Comparison of ENCODE assay signal across 13 cellular contexts in genomic region chr5:160071521-160072299, GRCh38. TPM values are rescaled to one million over a fixed set of nuclear protein-coding genes. Genes with fewer than 3 reads are reported as not detected.
A peak's percentile ranks its signal among the peaks of the same experiment; 100 is the strongest.
DNase-seq lines count a peak whose midpoint lies in the region; ATAC-seq and TF ChIP-seq lines count a peak whose summit lies in the region.
"Had no signal": no experiment of that assay in that cellular context is flagged by ENCODE, and none has a peak within 500 bp of the region (broad histone marks: within the 10 kb centered on the region; RNA-seq: fewer than 3 reads in every experiment).

No MANE protein-coding gene starts in this region.

- TF ChIP-seq CTCF in fibroblast of mammary gland (conservative IDR thresholded peaks at IDR 0.05; ENCODE audit: control insufficient read depth, insufficient read depth, low read depth, low read length) (no peak), colonic mucosa (IDR thresholded peaks at IDR 0.05) (no peak)

- H3K27me3 Mint-ChIP-seq in stimulated activated naive CD8-positive, alpha-beta T cell treated with anti-CD3 and anti-CD28 coated beads, Interleukin-15, amount 100 ng/mL, for 72 hours: no peaks in the 10 kb centered on the region
- H3K27me3 Mint-ChIP-seq: stimulated activated memory B cell treated with anti-CD40 and anti-IgM and Interleukin-4, amounts not matched to agents 10 μg/mL and 1 μg/mL and 100 μg/mL, for 72 hours had no signal

- H3K9me3 Mint-ChIP-seq in stimulated activated naive CD8-positive, alpha-beta T cell treated with anti-CD3 and anti-CD28 coated beads, Interleukin-15, amount 100 ng/mL, for 72 hours: no peaks in the 10 kb centered on the region
- H3K9me3 Mint-ChIP-seq: stimulated activated memory B cell treated with anti-CD40 and anti-IgM and Interleukin-4, amounts not matched to agents 10 μg/mL and 1 μg/mL and 100 μg/mL, for 72 hours had no signal

- peak; percentile 6 for DNase-seq in NCI-H2227 treated with DMSO at 0.1 percent for 48 hours (lab: John Stamatoyannopoulos, UW)
- peak; percentile 17 for DNase-seq in fibroblast of mammary gland (ENCODE audit: low read depth)
- DNase-seq in medulla oblongata (ENCODE audit: extremely low spot score): peak; percentile 31
- no peak for DNase-seq in GM19238 (ENCODE audit: insufficient read length, low spot score)
- DNase-seq in stimulated activated naive CD8-positive, alpha-beta T cell treated with anti-CD3 and anti-CD28 coated beads, Interleukin-15, amount 100 ng/mL, for 72 hours: no peak
- no peak for DNase-seq in stimulated activated CD8-positive, alpha-beta memory T cell treated with anti-CD3 and anti-CD28 coated beads, Interleukin-4, amount 100 ng/mL, for 48 hours
- no peak for DNase-seq in colonic mucosa
- DNase-seq: activated CD4-positive, CD25-positive, alpha-beta regulatory T cell treated with anti-CD3 and anti-CD28 coated beads, Interleukin-2, amount 50 U/mL, for 72 hours; AML-193; NCI-H446 treated with DMSO at 0.1 percent for 48 hours had no signal

- intact Hi-C loops in colonic mucosa (cut with DNase I): no loop called here

- H3K4me1 Mint-ChIP-seq in stimulated activated naive CD8-positive, alpha-beta T cell treated with anti-CD3 and anti-CD28 coated beads, Interleukin-15, amount 100 ng/mL, for 72 hours: no peaks in the 10 kb centered on the region
- H3K4me1 Mint-ChIP-seq: stimulated activated memory B cell treated with anti-CD40 and anti-IgM and Interleukin-4, amounts not matched to agents 10 μg/mL and 1 μg/mL and 100 μg/mL, for 72 hours had no signal

- no peak for ATAC-seq in stimulated activated naive CD8-positive, alpha-beta T cell treated with anti-CD3 and anti-CD28 coated beads, Interleukin-15, amount 100 ng/mL, for 72 hours
- ATAC-seq: body of pancreas; stimulated activated memory B cell treated with anti-CD40 and anti-IgM and Interleukin-4, amounts not matched to agents 10 μg/mL and 1 μg/mL and 100 μg/mL, for 72 hours had no signal

- H3K27me3 ChIP-seq in BLaER1 treated with 17β-estradiol and CSF1 and Interleukin-3, amounts not matched to agents 10 nM and 100 nM: no peaks in the 10 kb centered on the region
- no peaks in the 10 kb centered on the region for H3K27me3 ChIP-seq in colonic mucosa
- H3K27me3 ChIP-seq: body of pancreas had no signal

- peaks cover 9 to 64% (median 32%) of the 10 kb centered on the region in 11 experiments; a peak in 19 of 22 replicates for H3K36me3 ChIP-seq in BLaER1 treated with 17β-estradiol and CSF1 and Interleukin-3, amounts not matched to agents 10 nM and 100 nM
- H3K36me3 ChIP-seq in colonic mucosa: no peaks in the 10 kb centered on the region

- H3K27ac Mint-ChIP-seq in stimulated activated naive CD8-positive, alpha-beta T cell treated with anti-CD3 and anti-CD28 coated beads, Interleukin-15, amount 100 ng/mL, for 72 hours: no peak overlapping the region
- H3K27ac Mint-ChIP-seq: stimulated activated memory B cell treated with anti-CD40 and anti-IgM and Interleukin-4, amounts not matched to agents 10 μg/mL and 1 μg/mL and 100 μg/mL, for 72 hours had no signal

- H3K9me3 ChIP-seq in BLaER1 treated with 17β-estradiol and CSF1 and Interleukin-3, amounts not matched to agents 10 nM and 100 nM (replicated peaks in 1 of 11): no peaks in the 10 kb centered on the region
- H3K9me3 ChIP-seq in colonic mucosa: no peaks in the 10 kb centered on the region
- H3K9me3 ChIP-seq: body of pancreas had no signal

- H3K9ac ChIP-seq in BLaER1 treated with 17β-estradiol and CSF1 and Interleukin-3, amounts not matched to agents 10 nM and 100 nM: peak overlapping the region in 5 of 11 experiments; percentile 0 to 36 (median 11); a peak in 5 of 22 replicates
- peak overlapping the region in 1 of 2 donors; percentile 2 for H3K9ac ChIP-seq in colonic mucosa (ENCODE audit: low read depth in 2 of 2, low read length in 2 of 2)

- H3K27ac ChIP-seq in BLaER1 treated with 17β-estradiol and CSF1 and Interleukin-3, amounts not matched to agents 10 nM and 100 nM: peak overlapping the region in 8 of 11 experiments; percentile 22 to 52 (median 38); a peak in 15 of 22 replicates
- no peak overlapping the region for H3K27ac ChIP-seq in colonic mucosa
- H3K27ac ChIP-seq: body of pancreas had no signal

- H3K4me1 ChIP-seq in BLaER1 treated with 17β-estradiol and CSF1 and Interleukin-3, amounts not matched to agents 10 nM and 100 nM: peaks cover 17 to 29% (median 22%) of the 10 kb centered on the region in 10 experiments
- no peaks in the 10 kb centered on the region for H3K4me1 ChIP-seq in colonic mucosa

- no peaks in the 10 kb centered on the region for H4K20me1 ChIP-seq in BLaER1 treated with 17β-estradiol and CSF1 and Interleukin-3, amounts not matched to agents 10 nM and 100 nM

- H3K4me3 Mint-ChIP-seq in stimulated activated naive CD8-positive, alpha-beta T cell treated with anti-CD3 and anti-CD28 coated beads, Interleukin-15, amount 100 ng/mL, for 72 hours: no peak overlapping the region
- H3K4me3 Mint-ChIP-seq: stimulated activated memory B cell treated with anti-CD40 and anti-IgM and Interleukin-4, amounts not matched to agents 10 μg/mL and 1 μg/mL and 100 μg/mL, for 72 hours had no signal

- no peak overlapping the region; a peak in 1 of 20 replicates for H3K4me3 ChIP-seq in BLaER1 treated with 17β-estradiol and CSF1 and Interleukin-3, amounts not matched to agents 10 nM and 100 nM
- H3K4me3 ChIP-seq in fibroblast of mammary gland (ENCODE audit: control insufficient read depth, low read depth, low read length) (no peak overlapping the region), colonic mucosa (no peak overlapping the region)
- H3K4me3 ChIP-seq: body of pancreas had no signal

- H3K4me2 ChIP-seq in BLaER1 treated with 17β-estradiol and CSF1 and Interleukin-3, amounts not matched to agents 10 nM and 100 nM: peak overlapping the region; percentile 51 to 88 (median 66)

RNA-seq across cellular contexts. Expression of gene PWWP2A, which starts 47.5 kb away (rescaled TPM):
- total RNA-seq in colonic mucosa: 10 to 100 TPM; 44.0 to 47.6 TPM

Comparison
In these comparisons a context has a peak if more than half of its experiments do, and no peak if none do; other contexts are left out.
1. DNase-seq: peak in NCI-H2227 treated with DMSO at 0.1 percent for 48 hours (single experiment), fibroblast of mammary gland (single experiment) and medulla oblongata (single experiment); none in GM19238 (single experiment), stimulated activated naive CD8-positive, alpha-beta T cell treated with anti-CD3 and anti-CD28 coated beads, Interleukin-15, amount 100 ng/mL, for 72 hours (0 of 2), stimulated activated CD8-positive, alpha-beta memory T cell treated with anti-CD3 and anti-CD28 coated beads, Interleukin-4, amount 100 ng/mL, for 48 hours (single experiment) and colonic mucosa (single experiment).